ENCODE assay signal across 29 cellular contexts in genomic region chr17:55098765-55099164, GRCh38.
"Had no signal": no experiment of that assay in that cellular context is flagged by ENCODE, and none has a peak within 500 bp of the region (broad histone marks: within the 10 kb centered on the region; RNA-seq: fewer than 3 reads in every experiment).

No MANE protein-coding gene starts in this region.

- H3K27me3 Mint-ChIP-seq: dendritic cell treated with granulocyte-macrophage colony-stimulating factor and Interleukin-4, amounts not matched to agents 40 ng/mL and 50 ng/mL, for 4 days; effector memory CD8-positive, alpha-beta T cell had no signal

- H3K9me3 Mint-ChIP-seq: dendritic cell treated with granulocyte-macrophage colony-stimulating factor and Interleukin-4, amounts not matched to agents 40 ng/mL and 50 ng/mL, for 4 days; effector memory CD8-positive, alpha-beta T cell had no signal

- DNase-seq: colonic mucosa; cortex of kidney; dermis blood vessel endothelial cell; dorsolateral prefrontal cortex; effector CD4-positive, alpha-beta T cell; effector CD8-positive, alpha-beta T cell; effector memory CD4-positive, alpha-beta T cell; effector memory CD8-positive, alpha-beta T cell; endodermal cell; erythroblast; esophagus squamous epithelium; foreskin fibroblast; foreskin keratinocyte; foreskin melanocyte; gastrocnemius medialis; glutamatergic neuron; head of caudate nucleus; heart left ventricle; heart right ventricle had no signal

- H3K27ac Mint-ChIP-seq: dendritic cell treated with granulocyte-macrophage colony-stimulating factor and Interleukin-4, amounts not matched to agents 40 ng/mL and 50 ng/mL, for 4 days; effector memory CD8-positive, alpha-beta T cell; endodermal cell had no signal

- H3K4me3 Mint-ChIP-seq: dendritic cell treated with granulocyte-macrophage colony-stimulating factor and Interleukin-4, amounts not matched to agents 40 ng/mL and 50 ng/mL, for 4 days; effector memory CD8-positive, alpha-beta T cell; endodermal cell had no signal

- ATAC-seq: effector memory CD8-positive, alpha-beta T cell; esophagus mucosa; foreskin keratinocyte; gastrocnemius medialis; gastroesophageal sphincter; heart left ventricle; heart right ventricle had no signal

- H3K36me3 ChIP-seq: colonic mucosa, esophagus squamous epithelium, gastrocnemius medialis had no signal

- H3K27me3 ChIP-seq: colonic mucosa, dorsolateral prefrontal cortex, esophagus muscularis mucosa, esophagus squamous epithelium, foreskin keratinocyte, gastrocnemius medialis, gastroesophageal sphincter, heart left ventricle, heart right ventricle had no signal

- H3K27ac ChIP-seq: colonic mucosa, coronary artery, dorsolateral prefrontal cortex, epithelial cell of prostate, esophagus muscularis mucosa, esophagus squamous epithelium, foreskin keratinocyte, gastrocnemius medialis, gastroesophageal sphincter, heart left ventricle, heart right ventricle had no signal

- H3K4me1 ChIP-seq: colonic mucosa, esophagus squamous epithelium, foreskin keratinocyte, gastrocnemius medialis, gastroesophageal sphincter, heart left ventricle, heart right ventricle had no signal

- H3K4me3 ChIP-seq: colonic mucosa, coronary artery, dorsolateral prefrontal cortex, esophagus muscularis mucosa, esophagus squamous epithelium, gastrocnemius medialis, gastroesophageal sphincter, heart left ventricle, heart right ventricle had no signal

- FAIRE-seq: colon, endometrium, endothelial cell of umbilical vein, frontal cortex had no signal

- H3K9me3 ChIP-seq: colonic mucosa, esophagus muscularis mucosa, gastrocnemius medialis, gastroesophageal sphincter had no signal
